ENCODE assay signal across 8 cellular contexts in genomic region chr6:30517767-30518504, GRCh38. TPM values are rescaled to one million over a fixed set of nuclear protein-coding genes. Genes with fewer than 3 reads are reported as not detected.
DNase-seq lines count a peak whose midpoint lies in the region; ATAC-seq and TF ChIP-seq lines count a peak whose summit lies in the region.
"Not testable (repeated sequence)": the region's sequence is repeated elsewhere in the genome, so short reads cannot be mapped to it uniquely, and the experiment has no call there.

No MANE protein-coding gene starts in this region.

- H3K4me2 ChIP-seq in Loucy (ENCODE audit: low read depth, low read length, poor library complexity, severe bottlenecking) = not testable (repeated sequence)

- TF ChIP-seq CTCF in CD14-positive monocyte (IDR thresholded peaks at IDR 0.05); Loucy (conservative IDR thresholded peaks at IDR 0.05; ENCODE audit: low read length); endodermal cell (conservative IDR thresholded peaks at IDR 0.05); sigmoid colon (IDR thresholded peaks at IDR 0.05); type B pancreatic cell (conservative IDR thresholded peaks at IDR 0.05): not testable (repeated sequence)

- H4K20me1 ChIP-seq in Loucy (ENCODE audit: insufficient read depth, low read length, poor library complexity, severe bottlenecking) = not testable (repeated sequence)

- CTCF ChIA-PET in activated CD4-positive, alpha-beta T cell treated with anti-CD3 and anti-CD28 coated beads, Interleukin-2, amount 10 ng/mL, durations not matched to agents 7 days and 5 days (lab: Charles Lee) = interaction anchor here (0.8 to 2.0 kb wide), 9 partner anchors 9 to 205 kb away, joined by 3 to 7 read pairs (median 3); no protein-coding TSS in a partner anchor

- POLR2A ChIA-PET in activated CD4-positive, alpha-beta T cell treated with anti-CD3 and anti-CD28 coated beads, Interleukin-2, amount 10 ng/mL, durations not matched to agents 7 days and 5 days (lab: Charles Lee) = interaction anchor here (0.5 kb wide), 1 partner anchor 12 kb away, joined by 3 read pairs; no protein-coding TSS in a partner anchor

- H2AFZ ChIP-seq in Loucy (ENCODE audit: low read length) = not testable (repeated sequence)

- H3K36me3 ChIP-seq in Loucy (ENCODE audit: insufficient read depth, low read length); endodermal cell (ENCODE audit: control insufficient read depth, insufficient read depth, low read length); sigmoid colon: not testable (repeated sequence)

- H3F3A ChIP-seq in Loucy (ENCODE audit: low read depth) = not testable (repeated sequence)

- H3K9me2 ChIP-seq in Loucy (replicated peaks; ENCODE audit: low read depth, low read length) = not testable (repeated sequence)

- not testable (repeated sequence) for H3K4me3 Mint-ChIP-seq in CD14-positive monocyte; activated CD4-positive, alpha-beta T cell treated with anti-CD3 and anti-CD28 coated beads, Interleukin-2, amount 10 ng/mL, durations not matched to agents 7 days and 5 days; activated T-helper 2 cell treated with anti-CD3 and anti-CD28 coated beads, Interferon-gamma antibody, Interleukin-2, Interleukin-4, amounts not matched to agents 10 μg/mL and 5 μg/mL and 100 μg/mL, durations not matched to agents 14 hours and 24 hours and 36 hours (ENCODE audit: low read depth); endodermal cell
- H3K4me3 Mint-ChIP-seq in naive B cell (peak overlapping the region in 6 of 8 donors; percentile 23 to 74 (median 48)), type B pancreatic cell (peak overlapping the region; percentile 25)

- not testable (repeated sequence) for ATAC-seq in naive B cell (ENCODE audit: low read depth in 2 of 2)

- H3K27me3 ChIP-seq in Loucy (ENCODE audit: insufficient read depth, low read length, poor library complexity, severe bottlenecking); endodermal cell (ENCODE audit: control insufficient read depth, insufficient read depth, low read length, poor library complexity, severe bottlenecking); sigmoid colon: not testable (repeated sequence)

- H3K4me1 ChIP-seq in Loucy (ENCODE audit: insufficient read depth, low read length, poor library complexity, severe bottlenecking) (peaks cover 38% of the 10 kb centered on the region), sigmoid colon (peaks cover 0 to 24% (median 22%) of the 10 kb centered on the region in 4 donors)
- not testable (repeated sequence) for H3K4me1 ChIP-seq in endodermal cell (ENCODE audit: control insufficient read depth, insufficient read depth, low read length)

- not testable (repeated sequence) for H3K79me2 ChIP-seq in Loucy (ENCODE audit: insufficient read depth, low read length)

- TF ChIP-seq POLR2A in sigmoid colon (IDR thresholded peaks at IDR 0.05) = not testable (repeated sequence)

- H3K4me3 ChIP-seq in Loucy (ENCODE audit: low read length, poor library complexity, severe bottlenecking); endodermal cell (ENCODE audit: low read length); sigmoid colon: not testable (repeated sequence)

- H3K9me3 ChIP-seq in Loucy (ENCODE audit: insufficient read depth, low read depth, low read length); endodermal cell (ENCODE audit: control insufficient read depth, low read length); sigmoid colon: not testable (repeated sequence)

- H3K27ac ChIP-seq in endodermal cell (ENCODE audit: low read depth, low read length) = not testable (repeated sequence)
- H3K27ac ChIP-seq in sigmoid colon = peak overlapping the region in 3 of 4 donors; percentile 22 to 89 (median 84)

- H3K27me3 Mint-ChIP-seq in CD14-positive monocyte (ENCODE audit: low read depth in 3 of 3); activated CD4-positive, alpha-beta T cell treated with anti-CD3 and anti-CD28 coated beads, Interleukin-2, amount 10 ng/mL, durations not matched to agents 7 days and 5 days; activated T-helper 2 cell treated with anti-CD3 and anti-CD28 coated beads, Interferon-gamma antibody, Interleukin-2, Interleukin-4, amounts not matched to agents 10 μg/mL and 5 μg/mL and 100 μg/mL, durations not matched to agents 14 hours and 24 hours and 36 hours (ENCODE audit: low read depth); naive B cell: not testable (repeated sequence)
- H3K27me3 Mint-ChIP-seq in endodermal cell (ENCODE audit: insufficient read depth) = peaks cover 26% of the 10 kb centered on the region
- peaks cover 30% of the 10 kb centered on the region for H3K27me3 Mint-ChIP-seq in type B pancreatic cell

- peak overlapping the region; percentile 59 for H3K9ac ChIP-seq in Loucy (ENCODE audit: low read depth, low read length, poor library complexity, severe bottlenecking)
- not testable (repeated sequence) for H3K9ac ChIP-seq in endodermal cell (ENCODE audit: extremely low read depth, low read length, poor library complexity, severe bottlenecking)

- peaks cover 36% of the 10 kb centered on the region for H3K4me1 Mint-ChIP-seq in CD14-positive monocyte
- H3K4me1 Mint-ChIP-seq in activated CD4-positive, alpha-beta T cell treated with anti-CD3 and anti-CD28 coated beads, Interleukin-2, amount 10 ng/mL, durations not matched to agents 7 days and 5 days = peaks cover 53% of the 10 kb centered on the region
- peaks cover 43% of the 10 kb centered on the region for H3K4me1 Mint-ChIP-seq in activated T-helper 2 cell treated with anti-CD3 and anti-CD28 coated beads, Interferon-gamma antibody, Interleukin-2, Interleukin-4, amounts not matched to agents 10 μg/mL and 5 μg/mL and 100 μg/mL, durations not matched to agents 14 hours and 24 hours and 36 hours (ENCODE audit: low read depth)
- not testable (repeated sequence) for H3K4me1 Mint-ChIP-seq in endodermal cell; type B pancreatic cell (ENCODE audit: unreplicated experiment)
- H3K4me1 Mint-ChIP-seq in naive B cell = peaks cover 33 to 90% (median 60%) of the 10 kb centered on the region in 3 donors

- intact Hi-C loops in CD14-positive monocyte (cut with micrococcal nuclease) = not testable (repeated sequence)
- intact Hi-C loops in activated T-helper 2 cell treated with anti-CD3 and anti-CD28 coated beads, Interferon-gamma antibody, Interleukin-2, Interleukin-4, amounts not matched to agents 10 μg/mL and 5 μg/mL and 100 μg/mL, durations not matched to agents 14 hours and 24 hours and 36 hours (cut with micrococcal nuclease) = loop anchor here (5.0 kb wide), 1 partner anchor 294 kb away; no protein-coding TSS in a partner anchor
- intact Hi-C loops in sigmoid colon (cut with DNase I) = loop anchor here (2.0 kb wide), 1 partner anchor 29 kb away; the partner anchor contains the start of gene HLA-E

- not testable (repeated sequence) for DNase-seq in CD14-positive monocyte (ENCODE audit: low spot score); activated CD4-positive, alpha-beta T cell treated with anti-CD3 and anti-CD28 coated beads, Interleukin-2, amount 10 ng/mL, durations not matched to agents 7 days and 5 days; activated T-helper 2 cell treated with anti-CD3 and anti-CD28 coated beads, Interferon-gamma antibody, Interleukin-2, Interleukin-4, amounts not matched to agents 10 μg/mL and 5 μg/mL and 100 μg/mL, durations not matched to agents 14 hours and 24 hours and 36 hours (ENCODE audit: low spot score); naive B cell; sigmoid colon; type B pancreatic cell (ENCODE audit: extremely low spot score, unreplicated experiment)
- peak; percentile 42 for DNase-seq in endodermal cell

- not testable (repeated sequence) for TF ChIP-seq EP300 in sigmoid colon (IDR thresholded peaks at IDR 0.05)

- H3K27ac Mint-ChIP-seq in CD14-positive monocyte = peak overlapping the region in 5 of 7 donors; percentile 98 to 100 (median 99)
- peak overlapping the region; percentile 69 for H3K27ac Mint-ChIP-seq in activated CD4-positive, alpha-beta T cell treated with anti-CD3 and anti-CD28 coated beads, Interleukin-2, amount 10 ng/mL, durations not matched to agents 7 days and 5 days
- peak overlapping the region; percentile 52 for H3K27ac Mint-ChIP-seq in activated T-helper 2 cell treated with anti-CD3 and anti-CD28 coated beads, Interferon-gamma antibody, Interleukin-2, Interleukin-4, amounts not matched to agents 10 μg/mL and 5 μg/mL and 100 μg/mL, durations not matched to agents 14 hours and 24 hours and 36 hours
- H3K27ac Mint-ChIP-seq in endodermal cell, type B pancreatic cell: not testable (repeated sequence)
- peak overlapping the region in 2 of 6 donors; percentile 75 to 87 for H3K27ac Mint-ChIP-seq in naive B cell

- 90 to 99% methylated on average over 9 to 21 of the region's 21 CpGs for WGBS in endodermal cell (ENCODE audit: insufficient coverage in 1 of 2, insufficient read length in 1 of 2), 2 experiments
- WGBS in sigmoid colon, 2 donors = 92 to 95% methylated on average over 21 of the region's 21 CpGs

- H3K9me3 Mint-ChIP-seq in CD14-positive monocyte = peaks cover 2 to 14% (median 6%) of the 10 kb centered on the region in 7 donors
- peaks cover 22% of the 10 kb centered on the region for H3K9me3 Mint-ChIP-seq in activated CD4-positive, alpha-beta T cell treated with anti-CD3 and anti-CD28 coated beads, Interleukin-2, amount 10 ng/mL, durations not matched to agents 7 days and 5 days
- H3K9me3 Mint-ChIP-seq in activated T-helper 2 cell treated with anti-CD3 and anti-CD28 coated beads, Interferon-gamma antibody, Interleukin-2, Interleukin-4, amounts not matched to agents 10 μg/mL and 5 μg/mL and 100 μg/mL, durations not matched to agents 14 hours and 24 hours and 36 hours = peaks cover 19% of the 10 kb centered on the region
- H3K9me3 Mint-ChIP-seq in endodermal cell, naive B cell, type B pancreatic cell: not testable (repeated sequence)

- H3K36me3 Mint-ChIP-seq in CD14-positive monocyte; endodermal cell (ENCODE audit: low read depth); naive B cell; type B pancreatic cell: not testable (repeated sequence)
- peaks cover 32% of the 10 kb centered on the region for H3K36me3 Mint-ChIP-seq in activated CD4-positive, alpha-beta T cell treated with anti-CD3 and anti-CD28 coated beads, Interleukin-2, amount 10 ng/mL, durations not matched to agents 7 days and 5 days (ENCODE audit: low read depth)
- H3K36me3 Mint-ChIP-seq in activated T-helper 2 cell treated with anti-CD3 and anti-CD28 coated beads, Interferon-gamma antibody, Interleukin-2, Interleukin-4, amounts not matched to agents 10 μg/mL and 5 μg/mL and 100 μg/mL, durations not matched to agents 14 hours and 24 hours and 36 hours (ENCODE audit: low read depth) = peaks cover 29% of the 10 kb centered on the region

RNA-seq across cellular contexts. Expression of gene HLA-E, which starts 28.6 kb away (rescaled TPM):
- 100 to 1,000 TPM; 870 to 944 TPM for polyA plus RNA-seq in CD14-positive monocyte
- total RNA-seq in activated CD4-positive, alpha-beta T cell treated with anti-CD3 and anti-CD28 coated beads, Interleukin-2, amount 10 ng/mL, durations not matched to agents 7 days and 5 days = 100 to 1,000 TPM; 706 to 753 TPM
- 358 and 360 TPM in 2 replicates for total RNA-seq in activated T-helper 2 cell treated with anti-CD3 and anti-CD28 coated beads, Interferon-gamma antibody, Interleukin-2, Interleukin-4, amounts not matched to agents 10 μg/mL and 5 μg/mL and 100 μg/mL, durations not matched to agents 14 hours and 24 hours and 36 hours
- 10 to 100 TPM; 31.7 to 38.4 TPM for total RNA-seq in endodermal cell
- polyA plus RNA-seq in endodermal cell (2013, experiment 1 of 2) = 22.1 TPM
- polyA plus RNA-seq in endodermal cell (2013, experiment 2 of 2) = 24.1 TPM
- polyA plus RNA-seq in naive B cell (ENCODE audit: low read depth in 6 of 6) = 1,000 to 10,000 TPM; 2,024 to 3,192 (median 2,301) TPM
- total RNA-seq in sigmoid colon = 100 to 1,000 TPM; 323 to 462 (median 387) TPM
- 100 to 1,000 TPM; 139 to 753 (median 181) TPM for polyA plus RNA-seq in sigmoid colon
- 50.8 and 109 TPM in 2 replicates for total RNA-seq in type B pancreatic cell (ENCODE audit: low replicate concordance)

RNA-seq across cellular contexts. Expression of gene GNL1, which starts 38.4 kb away (rescaled TPM):
- 10 to 100 TPM; 10.3 to 12.9 TPM for polyA plus RNA-seq in CD14-positive monocyte
- 10 to 100 TPM; 51.5 to 59.9 TPM for total RNA-seq in activated CD4-positive, alpha-beta T cell treated with anti-CD3 and anti-CD28 coated beads, Interleukin-2, amount 10 ng/mL, durations not matched to agents 7 days and 5 days
- total RNA-seq in activated T-helper 2 cell treated with anti-CD3 and anti-CD28 coated beads, Interferon-gamma antibody, Interleukin-2, Interleukin-4, amounts not matched to agents 10 μg/mL and 5 μg/mL and 100 μg/mL, durations not matched to agents 14 hours and 24 hours and 36 hours = 79.8 and 88.2 TPM in 2 replicates
- 10 to 100 TPM; 82.1 to 93.5 TPM for total RNA-seq in endodermal cell
- 44.7 TPM for polyA plus RNA-seq in endodermal cell (2013, experiment 1 of 2)
- polyA plus RNA-seq in endodermal cell (2013, experiment 2 of 2) = 37.3 TPM
- 10 to 100 TPM; 23.8 to 47.4 (median 36.8) TPM for polyA plus RNA-seq in naive B cell (ENCODE audit: low read depth in 6 of 6)
- total RNA-seq in sigmoid colon = 10 to 100 TPM; 31.6 to 36.3 (median 33.7) TPM
- polyA plus RNA-seq in sigmoid colon = 10 to 100 TPM; 27.7 to 50.6 (median 43.2) TPM
- 59.3 and 67.1 TPM in 2 replicates for total RNA-seq in type B pancreatic cell (ENCODE audit: low replicate concordance)

RNA-seq across cellular contexts. Expression of gene PRR3, which starts 39.2 kb away (rescaled TPM):
- polyA plus RNA-seq in CD14-positive monocyte = 1 to 10 TPM; 2.8 to 3.6 TPM
- 10 to 100 TPM; 16.0 to 22.2 TPM for total RNA-seq in activated CD4-positive, alpha-beta T cell treated with anti-CD3 and anti-CD28 coated beads, Interleukin-2, amount 10 ng/mL, durations not matched to agents 7 days and 5 days
- total RNA-seq in activated T-helper 2 cell treated with anti-CD3 and anti-CD28 coated beads, Interferon-gamma antibody, Interleukin-2, Interleukin-4, amounts not matched to agents 10 μg/mL and 5 μg/mL and 100 μg/mL, durations not matched to agents 14 hours and 24 hours and 36 hours = 35.0 and 36.6 TPM in 2 replicates
- 10 to 100 TPM; 10.9 to 12.0 TPM for total RNA-seq in endodermal cell
- polyA plus RNA-seq in endodermal cell (2013, experiment 1 of 2) = 42.4 TPM
- polyA plus RNA-seq in endodermal cell (2013, experiment 2 of 2) = 36.6 TPM
- 10 to 100 TPM in 4 of 6 donors, 1 to 10 TPM in 2; 8.1 to 14.2 (median 11.2) TPM for polyA plus RNA-seq in naive B cell (ENCODE audit: low read depth in 6 of 6)
- total RNA-seq in sigmoid colon = 10 to 100 TPM in 1 of 4 donors, 1 to 10 TPM in 3; 3.7 to 21.1 (median 4.6) TPM
- polyA plus RNA-seq in sigmoid colon = 1 to 10 TPM; 2.8 to 7.6 (median 3.0) TPM
- 10.7 and 32.5 TPM in 2 replicates for total RNA-seq in type B pancreatic cell (ENCODE audit: low replicate concordance)

RNA-seq across cellular contexts. Expression of gene ABCF1, which starts 53.3 kb away (rescaled TPM):
- polyA plus RNA-seq in CD14-positive monocyte (10 to 100 TPM in 1 of 2 donors, 1 to 10 TPM in 1; 7.5 to 14.6 TPM), naive B cell (ENCODE audit: low read depth in 6 of 6) (10 to 100 TPM; 11.5 to 31.0 (median 19.3) TPM), sigmoid colon (10 to 100 TPM; 17.4 to 46.7 (median 25.4) TPM)
- 10 to 100 TPM; 72.2 to 78.0 TPM for total RNA-seq in activated CD4-positive, alpha-beta T cell treated with anti-CD3 and anti-CD28 coated beads, Interleukin-2, amount 10 ng/mL, durations not matched to agents 7 days and 5 days
- 102 and 112 TPM in 2 replicates for total RNA-seq in activated T-helper 2 cell treated with anti-CD3 and anti-CD28 coated beads, Interferon-gamma antibody, Interleukin-2, Interleukin-4, amounts not matched to agents 10 μg/mL and 5 μg/mL and 100 μg/mL, durations not matched to agents 14 hours and 24 hours and 36 hours
- total RNA-seq in endodermal cell (10 to 100 TPM; 84.9 to 89.3 TPM), sigmoid colon (10 to 100 TPM; 26.9 to 38.8 (median 33.6) TPM), type B pancreatic cell (ENCODE audit: low replicate concordance) (64.2 and 69.2 TPM in 2 replicates)
- polyA plus RNA-seq in endodermal cell (2013, experiment 1 of 2) = 65.6 TPM
- 62.9 TPM for polyA plus RNA-seq in endodermal cell (2013, experiment 2 of 2)
